Comparison of ENCODE assay signal across 8 cellular contexts in the genomic region with DNA sequence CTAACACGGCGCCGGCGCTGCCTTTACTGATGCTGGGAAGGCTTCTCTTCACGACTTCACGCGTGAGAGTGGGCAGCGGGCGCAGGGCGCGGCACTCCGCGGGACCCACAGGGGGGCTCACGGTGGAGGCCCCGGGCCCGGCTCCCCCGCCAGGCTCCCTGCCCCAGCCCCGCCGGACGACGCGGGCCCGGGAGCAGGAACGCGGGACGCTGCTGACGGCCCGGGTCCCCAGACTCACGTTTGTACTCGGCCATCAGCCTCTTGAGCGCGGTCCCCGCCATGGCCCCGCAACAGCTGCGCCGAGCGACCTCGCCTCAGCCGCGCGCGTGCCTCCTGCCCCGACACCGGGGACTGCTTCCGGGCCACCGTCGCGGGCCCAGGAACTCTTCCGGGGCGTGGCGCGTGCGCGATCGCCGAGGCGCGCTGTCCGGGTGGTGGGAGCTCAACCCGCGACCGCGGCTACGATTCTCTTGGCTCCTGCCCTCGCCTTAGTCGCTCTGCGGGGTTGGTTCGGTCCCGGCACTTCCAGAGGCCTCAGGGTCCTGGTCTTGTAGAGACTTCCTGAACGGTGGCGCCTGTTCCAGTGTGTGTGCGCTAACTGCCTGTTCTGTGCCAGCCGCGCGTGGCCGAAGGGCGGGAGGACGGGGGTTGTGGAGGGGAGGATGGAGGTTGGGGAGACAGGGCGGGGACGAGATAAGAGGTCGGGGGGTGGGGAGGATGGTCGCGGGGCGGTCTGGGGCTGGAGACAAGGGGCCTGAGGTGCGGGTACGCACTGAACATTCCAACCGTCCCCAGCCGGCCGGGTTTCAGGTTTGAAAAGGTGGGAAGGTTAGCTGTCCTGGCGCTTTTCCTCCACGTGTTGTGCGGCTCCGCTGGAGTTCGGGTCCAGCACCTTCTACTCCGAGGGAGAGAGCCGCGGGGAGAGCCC. TPM values are rescaled to one million over a fixed set of nuclear protein-coding genes. Genes with fewer than 3 reads are reported as not detected.
DNase-seq lines count a peak whose midpoint lies in the region; ATAC-seq and TF ChIP-seq lines count a peak whose summit lies in the region.

A gene with protein sequence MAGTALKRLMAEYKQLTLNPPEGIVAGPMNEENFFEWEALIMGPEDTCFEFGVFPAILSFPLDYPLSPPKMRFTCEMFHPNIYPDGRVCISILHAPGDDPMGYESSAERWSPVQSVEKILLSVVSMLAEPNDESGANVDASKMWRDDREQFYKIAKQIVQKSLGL (minus strand): TSS at position 353 of the 928 bp plus-strand sequence. CDS start 72 bp downstream, at position 281.

- no peaks in the 10 kb centered on the region for H3K9me3 ChIP-seq in liver (ENCODE audit: control insufficient read depth in 4 of 4, low read length in 3 of 4)

- H3K9me3 Mint-ChIP-seq in dendritic cell treated with granulocyte-macrophage colony-stimulating factor and Interleukin-4, amounts not matched to agents 40 ng/mL and 50 ng/mL, for 4 days: no peaks in the 10 kb centered on the region

- TF ChIP-seq CTCF in AG10803 (conservative IDR thresholded peaks at IDR 0.05; ENCODE audit: low read length): no peak
- TF ChIP-seq CTCF in liver (IDR thresholded peaks at IDR 0.05; ENCODE audit: low read depth, low read length, missing input control): no peak

- H3K4me1 Mint-ChIP-seq in dendritic cell treated with granulocyte-macrophage colony-stimulating factor and Interleukin-4, amounts not matched to agents 40 ng/mL and 50 ng/mL, for 4 days (ENCODE audit: low read depth): peaks cover 38% of the 10 kb centered on the region

- under 1% methylated on average over 97 of the region's 97 CpGs for WGBS in liver

- H3K27me3 Mint-ChIP-seq in dendritic cell treated with granulocyte-macrophage colony-stimulating factor and Interleukin-4, amounts not matched to agents 40 ng/mL and 50 ng/mL, for 4 days: no peaks in the 10 kb centered on the region

- H3K4me1 ChIP-seq in liver (ENCODE audit: control insufficient read depth in 4 of 4, insufficient read depth in 4 of 4, low read length in 3 of 4): peaks cover 7 to 38% (median 25%) of the 10 kb centered on the region in 4 donors

- H3K4me3 ChIP-seq in AG10803 (ENCODE audit: low read length) (peak within 1 kb of the TSS; percentile 90), liver (ENCODE audit: low read depth in 1 of 3, low read length in 3 of 3) (peak within 1 kb of the TSS; percentile 77 to 91 (median 85))

- DNase-seq in AG10803 (ENCODE audit: low read depth) (peak; percentile 66), NCI-H748 treated with DMSO at 0.1 percent for 48 hours (lab: John Stamatoyannopoulos, UW) (peak; percentile 28)
- DNase-seq in activated CD4-positive, alpha-beta T cell treated with anti-CD3 and anti-CD28 coated beads, Interleukin-2, amount 50 U/mL, for 24 hours (ENCODE audit: low read depth in 1 of 2, low spot score in 1 of 2): peak; percentile 75 to 83
- DNase-seq in stimulated activated CD4-positive, alpha-beta T cell treated with anti-CD3 and anti-CD28 coated beads, Interleukin-4, amount 100 ng/mL, for 1 hour: peak; percentile 89

- peak within 1 kb of the TSS; percentile 81 for H3K4me3 Mint-ChIP-seq in dendritic cell treated with granulocyte-macrophage colony-stimulating factor and Interleukin-4, amounts not matched to agents 40 ng/mL and 50 ng/mL, for 4 days

- intact Hi-C loops in dendritic cell treated with granulocyte-macrophage colony-stimulating factor and Interleukin-4, amounts not matched to agents 40 ng/mL and 50 ng/mL, for 4 days (cut with micrococcal nuclease): loop anchor here (1.0 to 5.0 kb wide), 4 partner anchors 16 to 126 kb away; a partner anchor contains a TSS

- H3K9ac ChIP-seq in liver (ENCODE audit: low read depth in 1 of 2, low read length in 2 of 2): peak within 1 kb of the TSS; percentile 65 to 73

- no peaks in the 10 kb centered on the region for H3K27me3 ChIP-seq in liver (ENCODE audit: control insufficient read depth in 4 of 4, insufficient read depth in 4 of 4, low read length in 3 of 4)

- peak within 1 kb of the TSS; percentile 30 to 73 for H3K27ac ChIP-seq in liver (ENCODE audit: low read depth in 1 of 2, low read length in 2 of 2)

- peaks cover under 1 to 19% (median 5%) of the 10 kb centered on the region in 4 donors for H3K36me3 ChIP-seq in liver (ENCODE audit: control insufficient read depth in 4 of 4, insufficient read depth in 3 of 4, low read depth in 1 of 4, low read length in 3 of 4)

- peaks cover 83% of the 10 kb centered on the region for H3K36me3 Mint-ChIP-seq in dendritic cell treated with granulocyte-macrophage colony-stimulating factor and Interleukin-4, amounts not matched to agents 40 ng/mL and 50 ng/mL, for 4 days (ENCODE audit: low read depth)

- ATAC-seq in GM19043 (IDR thresholded peaks at IDR 0.05; ENCODE audit: low read depth, unreplicated experiment) (peak; percentile 79), HG03432 (IDR thresholded peaks at IDR 0.05; ENCODE audit: unreplicated experiment) (peak; percentile 85)

- TF ChIP-seq RAD21 in liver (IDR thresholded peaks at IDR 0.05): peak in 1 of 2 donors; percentile 16

- peak within 1 kb of the TSS; percentile 80 for H3K27ac Mint-ChIP-seq in dendritic cell treated with granulocyte-macrophage colony-stimulating factor and Interleukin-4, amounts not matched to agents 40 ng/mL and 50 ng/mL, for 4 days

TF ChIP-seq in liver, 16 proteins besides CTCF, POLR2A, EP300 and RAD21:
- peak; percentile 76 to 95 for TF ChIP-seq GABPA (IDR thresholded peaks at IDR 0.05 in 1 of 2, conservative IDR thresholded peaks at IDR 0.05 in 1 of 2)
- TF ChIP-seq FOXA1 (IDR thresholded peaks at IDR 0.05): no peak

RNA-seq across cellular contexts. Expression of the gene that starts here (rescaled TPM):
- 10 to 100 TPM; 35.1 to 83.5 TPM for total RNA-seq in liver
- polyA plus RNA-seq in liver: 10 to 100 TPM; 27.4 to 46.6 TPM

Comparison
In these comparisons a context has a peak if more than half of its experiments do, and no peak if none do; other contexts are left out.
1. Peak in every context shown above with its lines: DNase-seq, ATAC-seq, H3K4me3 ChIP-seq and H3K27ac ChIP-seq.
2. DNase-seq: peak in every context shown above with its lines; median percentile 89 in stimulated activated CD4-positive, alpha-beta T cell treated with anti-CD3 and anti-CD28 coated beads, Interleukin-4, amount 100 ng/mL, for 1 hour; 79 in activated CD4-positive, alpha-beta T cell treated with anti-CD3 and anti-CD28 coated beads, Interleukin-2, amount 50 U/mL, for 24 hours; 66 in AG10803; 28 in NCI-H748 treated with DMSO at 0.1 percent for 48 hours.